ENCODE assay signal across 35 cellular contexts in the genomic region with DNA sequence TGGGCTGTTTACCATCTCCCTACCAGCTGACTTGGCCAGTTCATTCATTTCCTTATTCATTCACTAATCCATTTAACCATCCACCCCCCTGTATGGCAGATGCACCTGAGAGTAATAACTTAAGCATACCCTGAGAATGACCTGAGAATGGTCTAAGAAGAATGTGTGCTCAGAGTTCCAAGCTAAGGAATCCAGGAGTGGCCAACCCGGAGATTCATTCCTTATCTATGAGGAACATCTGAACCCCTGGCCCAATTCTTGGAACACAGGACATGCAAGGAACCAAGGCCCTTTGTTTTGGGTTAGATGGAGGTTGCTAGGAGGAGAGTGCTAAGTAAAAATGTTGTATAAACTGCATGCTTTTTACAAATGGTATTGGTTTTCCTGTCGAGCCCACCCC. TPM values are rescaled to one million over a fixed set of nuclear protein-coding genes. Genes with fewer than 3 reads are reported as not detected.
"Had no signal": no experiment of that assay in that cellular context is flagged by ENCODE, and none has a peak within 500 bp of the region (broad histone marks: within the 10 kb centered on the region; RNA-seq: fewer than 3 reads in every experiment).

No MANE protein-coding gene starts in this region.

- H3K9me3 Mint-ChIP-seq: activated CD4-positive, alpha-beta memory T cell treated with anti-CD3 and anti-CD28 coated beads for 36 hours; activated CD4-positive, alpha-beta T cell treated with anti-CD3 and anti-CD28 coated beads, Interleukin-2, amount 10 ng/mL, durations not matched to agents 24 days and 14 days; activated naive CD4-positive, alpha-beta T cell treated with anti-CD3 and anti-CD28 coated beads, Interleukin-2, amount 10 ng/mL, durations not matched to agents 7 days and 5 days; activated naive CD4-positive, alpha-beta T cell treated with anti-CD3 and anti-CD28 coated beads, Interleukin-2, amount 50 U/mL, for 72 hours; activated naive CD8-positive, alpha-beta T cell treated with anti-CD3 and anti-CD28 coated beads, Interleukin-2, amount 10 ng/mL, durations not matched to agents 7 days and 5 days; activated T-helper 1 cell treated with anti-CD3 and anti-CD28 coated beads, Interleukin-12 subunit alpha, Interleukin-12 subunit beta, Interleukin-2, Interleukin-4 antibody, amounts not matched to agents 30 ng/mL and 10 ng/mL and 1 ng/mL, durations not matched to agents 14 hours and 24 hours and 36 hours; activated T-helper 2 cell treated with anti-CD3 and anti-CD28 coated beads, Interferon-gamma antibody, Interleukin-2, Interleukin-4, amounts not matched to agents 10 μg/mL and 5 μg/mL and 100 μg/mL, durations not matched to agents 14 hours and 24 hours and 36 hours; central memory CD8-positive, alpha-beta T cell; effector memory CD8-positive, alpha-beta T cell; T-helper 2 cell treated with Interferon-gamma antibody and Interleukin-4, amounts not matched to agents 5 μg/mL and 100 μg/mL, for 36 hours had no signal

- ATAC-seq: activated CD4-positive, alpha-beta T cell treated with anti-CD3 and anti-CD28 coated beads for 36 hours; activated CD8-positive, alpha-beta memory T cell treated with anti-CD3 and anti-CD28 coated beads, Interleukin-2, amount 10 ng/mL, durations not matched to agents 7 days and 5 days; activated CD8-positive, alpha-beta T cell treated with anti-CD3 and anti-CD28 coated beads, Interleukin-2, amount 10 ng/mL, durations not matched to agents 7 days and 5 days; activated naive CD4-positive, alpha-beta T cell treated with anti-CD3 and anti-CD28 coated beads, Interleukin-2, amount 50 U/mL, for 72 hours; effector memory CD8-positive, alpha-beta T cell; foreskin keratinocyte; gastrocnemius medialis; heart left ventricle; T-helper 17 cell had no signal

- H3K9me3 ChIP-seq: ascending aorta, esophagus muscularis mucosa, gastrocnemius medialis, heart left ventricle had no signal

- H3K27ac Mint-ChIP-seq: activated CD4-positive, alpha-beta memory T cell treated with anti-CD3 and anti-CD28 coated beads for 36 hours; activated CD4-positive, alpha-beta T cell treated with anti-CD3 and anti-CD28 coated beads for 36 hours; activated CD4-positive, alpha-beta T cell treated with anti-CD3 and anti-CD28 coated beads, Interleukin-2, amount 10 ng/mL, durations not matched to agents 24 days and 14 days; activated CD8-positive, alpha-beta memory T cell treated with anti-CD3 and anti-CD28 coated beads, Interleukin-2, amount 10 ng/mL, durations not matched to agents 7 days and 5 days; activated CD8-positive, alpha-beta T cell treated with anti-CD3 and anti-CD28 coated beads, Interleukin-2, amount 10 ng/mL, durations not matched to agents 7 days and 5 days; activated naive CD4-positive, alpha-beta T cell treated with anti-CD3 and anti-CD28 coated beads, Interleukin-2, amount 10 ng/mL, durations not matched to agents 7 days and 5 days; activated naive CD4-positive, alpha-beta T cell treated with anti-CD3 and anti-CD28 coated beads, Interleukin-2, amount 50 U/mL, for 72 hours; activated naive CD8-positive, alpha-beta T cell treated with anti-CD3 and anti-CD28 coated beads, Interleukin-2, amount 10 ng/mL, durations not matched to agents 7 days and 5 days; activated T-helper 1 cell treated with anti-CD3 and anti-CD28 coated beads, Interleukin-12 subunit alpha, Interleukin-12 subunit beta, Interleukin-2, Interleukin-4 antibody, amounts not matched to agents 30 ng/mL and 10 ng/mL and 1 ng/mL, durations not matched to agents 14 hours and 24 hours and 36 hours; activated T-helper 2 cell treated with anti-CD3 and anti-CD28 coated beads, Interferon-gamma antibody, Interleukin-2, Interleukin-4, amounts not matched to agents 10 μg/mL and 5 μg/mL and 100 μg/mL, durations not matched to agents 14 hours and 24 hours and 36 hours; effector memory CD8-positive, alpha-beta T cell; T-helper 17 cell; T-helper 2 cell treated with Interferon-gamma antibody and Interleukin-4, amounts not matched to agents 5 μg/mL and 100 μg/mL, for 36 hours had no signal

- DNase-seq: activated CD4-positive, alpha-beta memory T cell treated with anti-CD3 and anti-CD28 coated beads for 36 hours; activated CD4-positive, alpha-beta T cell treated with anti-CD3 and anti-CD28 coated beads for 36 hours; activated CD4-positive, alpha-beta T cell treated with anti-CD3 and anti-CD28 coated beads, Interleukin-2, amount 10 ng/mL, durations not matched to agents 24 days and 14 days; activated CD4-positive, CD25-positive, alpha-beta regulatory T cell; activated CD4-positive, CD25-positive, alpha-beta regulatory T cell treated with anti-CD3 and anti-CD28 coated beads, Interleukin-2, amount 50 U/mL, for 72 hours; activated CD8-positive, alpha-beta memory T cell treated with anti-CD3 and anti-CD28 coated beads, Interleukin-2, amount 10 ng/mL, durations not matched to agents 7 days and 5 days; activated CD8-positive, alpha-beta memory T cell treated with anti-CD3 and anti-CD28 coated beads, Interleukin-2, amount 50 U/mL, for 4 hours; activated CD8-positive, alpha-beta T cell treated with anti-CD3 and anti-CD28 coated beads, Interleukin-2, amount 10 ng/mL, durations not matched to agents 7 days and 5 days; activated effector memory CD4-positive, alpha-beta T cell treated with anti-CD3 and anti-CD28 coated beads, Interleukin-2, amount 50 U/mL, for 16 hours; activated naive CD4-positive, alpha-beta T cell treated with anti-CD3 and anti-CD28 coated beads, Interleukin-2, amount 10 ng/mL, durations not matched to agents 7 days and 5 days; activated naive CD8-positive, alpha-beta T cell treated with anti-CD3 and anti-CD28 coated beads, Interleukin-2, amount 10 ng/mL, durations not matched to agents 7 days and 5 days; activated T-cell treated with anti-CD3 and anti-CD28 coated beads, Interleukin-2, amount 50 U/mL, for 1 hour; activated T-cell treated with anti-CD3 and anti-CD28 coated beads, Interleukin-2, amount 50 U/mL, for 48 hours; brain microvascular endothelial cell; cortex of kidney; dermis blood vessel endothelial cell; effector CD4-positive, alpha-beta T cell; effector memory CD8-positive, alpha-beta T cell; erythroblast; gastrocnemius medialis; glutamatergic neuron; heart left ventricle; T-helper 1 cell; T-helper 17 cell; T1000 had no signal

- FAIRE-seq: bronchial epithelial cell, colon had no signal

- H3K27ac ChIP-seq: ascending aorta, brain microvascular endothelial cell, esophagus muscularis mucosa, foreskin keratinocyte, gastrocnemius medialis, heart left ventricle had no signal

- H3K4me3 ChIP-seq: ascending aorta, esophagus muscularis mucosa, gastrocnemius medialis, heart left ventricle had no signal

- H3K4me1 Mint-ChIP-seq: activated CD4-positive, alpha-beta T cell treated with anti-CD3 and anti-CD28 coated beads for 36 hours; activated CD4-positive, alpha-beta T cell treated with anti-CD3 and anti-CD28 coated beads, Interleukin-2, amount 10 ng/mL, durations not matched to agents 24 days and 14 days; activated CD8-positive, alpha-beta memory T cell treated with anti-CD3 and anti-CD28 coated beads, Interleukin-2, amount 10 ng/mL, durations not matched to agents 7 days and 5 days; activated naive CD4-positive, alpha-beta T cell treated with anti-CD3 and anti-CD28 coated beads, Interleukin-2, amount 10 ng/mL, durations not matched to agents 7 days and 5 days; activated naive CD8-positive, alpha-beta T cell treated with anti-CD3 and anti-CD28 coated beads, Interleukin-2, amount 10 ng/mL, durations not matched to agents 7 days and 5 days; central memory CD8-positive, alpha-beta T cell; T-helper 17 cell had no signal

- H3K36me3 ChIP-seq: ascending aorta, brain microvascular endothelial cell, esophagus muscularis mucosa, gastrocnemius medialis, heart left ventricle had no signal

- H3K27me3 Mint-ChIP-seq: activated CD4-positive, alpha-beta T cell treated with anti-CD3 and anti-CD28 coated beads for 36 hours; activated CD4-positive, alpha-beta T cell treated with anti-CD3 and anti-CD28 coated beads, Interleukin-2, amount 10 ng/mL, durations not matched to agents 24 days and 14 days; activated CD8-positive, alpha-beta memory T cell treated with anti-CD3 and anti-CD28 coated beads, Interleukin-2, amount 10 ng/mL, durations not matched to agents 7 days and 5 days; activated naive CD4-positive, alpha-beta T cell treated with anti-CD3 and anti-CD28 coated beads, Interleukin-2, amount 10 ng/mL, durations not matched to agents 7 days and 5 days; activated naive CD8-positive, alpha-beta T cell treated with anti-CD3 and anti-CD28 coated beads, Interleukin-2, amount 10 ng/mL, durations not matched to agents 7 days and 5 days; T-helper 17 cell had no signal

- H3K4me3 Mint-ChIP-seq: activated CD4-positive, alpha-beta memory T cell treated with anti-CD3 and anti-CD28 coated beads for 36 hours; activated CD4-positive, alpha-beta T cell treated with anti-CD3 and anti-CD28 coated beads for 36 hours; activated CD4-positive, alpha-beta T cell treated with anti-CD3 and anti-CD28 coated beads, Interleukin-2, amount 10 ng/mL, durations not matched to agents 24 days and 14 days; activated CD8-positive, alpha-beta memory T cell treated with anti-CD3 and anti-CD28 coated beads, Interleukin-2, amount 10 ng/mL, durations not matched to agents 7 days and 5 days; activated CD8-positive, alpha-beta T cell treated with anti-CD3 and anti-CD28 coated beads, Interleukin-2, amount 10 ng/mL, durations not matched to agents 7 days and 5 days; activated naive CD4-positive, alpha-beta T cell treated with anti-CD3 and anti-CD28 coated beads, Interleukin-2, amount 10 ng/mL, durations not matched to agents 7 days and 5 days; activated naive CD8-positive, alpha-beta T cell treated with anti-CD3 and anti-CD28 coated beads, Interleukin-2, amount 10 ng/mL, durations not matched to agents 7 days and 5 days; activated T-helper 1 cell treated with anti-CD3 and anti-CD28 coated beads, Interleukin-12 subunit alpha, Interleukin-12 subunit beta, Interleukin-2, Interleukin-4 antibody, amounts not matched to agents 30 ng/mL and 10 ng/mL and 1 ng/mL, durations not matched to agents 14 hours and 24 hours and 36 hours; central memory CD8-positive, alpha-beta T cell; effector memory CD8-positive, alpha-beta T cell; T-helper 17 cell; T-helper 2 cell treated with Interferon-gamma antibody and Interleukin-4, amounts not matched to agents 5 μg/mL and 100 μg/mL, for 36 hours had no signal

- H3K27me3 ChIP-seq: ascending aorta, brain microvascular endothelial cell, esophagus muscularis mucosa, foreskin keratinocyte, gastrocnemius medialis had no signal

- H3K36me3 Mint-ChIP-seq: activated CD4-positive, alpha-beta memory T cell treated with anti-CD3 and anti-CD28 coated beads for 36 hours; activated CD8-positive, alpha-beta memory T cell treated with anti-CD3 and anti-CD28 coated beads, Interleukin-2, amount 10 ng/mL, durations not matched to agents 7 days and 5 days; activated naive CD4-positive, alpha-beta T cell treated with anti-CD3 and anti-CD28 coated beads, Interleukin-2, amount 10 ng/mL, durations not matched to agents 7 days and 5 days; activated naive CD4-positive, alpha-beta T cell treated with anti-CD3 and anti-CD28 coated beads, Interleukin-2, amount 50 U/mL, for 72 hours; activated naive CD8-positive, alpha-beta T cell treated with anti-CD3 and anti-CD28 coated beads, Interleukin-2, amount 10 ng/mL, durations not matched to agents 7 days and 5 days had no signal

- H3K4me1 ChIP-seq: ascending aorta, esophagus muscularis mucosa, foreskin keratinocyte, gastrocnemius medialis, heart left ventricle had no signal

RNA-seq across cellular contexts. Expression of a gene that starts 13.5 kb away (rescaled TPM):
- total RNA-seq: bronchial epithelial cell had no signal
